8 cellular contexts compared by ENCODE assay signal in the genomic region with DNA sequence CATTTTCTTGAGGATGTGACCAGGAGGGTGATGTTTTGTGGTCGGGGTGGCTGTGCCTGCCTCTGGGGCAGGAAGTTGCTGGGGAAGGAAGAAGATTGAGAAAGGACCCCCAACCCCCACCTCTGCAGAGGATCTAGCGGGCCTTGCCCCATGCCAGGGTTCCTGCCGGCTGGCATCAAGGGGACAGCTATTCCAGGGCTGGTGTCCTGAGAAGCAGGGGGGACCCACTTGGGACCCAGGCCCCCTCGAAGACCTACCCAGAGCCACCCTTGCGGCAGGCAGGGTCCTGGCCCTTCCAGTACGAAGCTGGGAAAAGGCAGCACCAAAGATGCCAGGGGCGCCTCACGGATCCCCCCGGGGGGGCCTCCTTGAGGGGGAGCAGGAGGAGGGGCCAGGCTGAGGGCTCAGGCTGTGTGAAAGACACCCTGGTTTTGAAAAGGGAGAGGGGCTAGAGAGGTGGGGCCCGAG. TPM values are rescaled to one million over a fixed set of nuclear protein-coding genes. Genes with fewer than 3 reads are reported as not detected.
A peak's percentile ranks its signal among the peaks of the same experiment; 100 is the strongest.
DNase-seq lines count a peak whose midpoint lies in the region; ATAC-seq and TF ChIP-seq lines count a peak whose summit lies in the region.

No MANE protein-coding gene starts in this region.

- CTCF ChIA-PET in activated CD8-positive, alpha-beta T cell treated with anti-CD3 and anti-CD28 coated beads for 36 hours (lab: Charles Lee): interaction anchor here (1.4 to 1.7 kb wide), 3 partner anchors 11 to 44 kb away, joined by 3 to 5 read pairs (median 4); a partner anchor contains a TSS

- H3K4me1 ChIP-seq in hepatocyte (ENCODE audit: insufficient read depth) (peaks cover 62% of the 10 kb centered on the region), stomach (peaks cover 76 to 97% (median 94%) of the 10 kb centered on the region in 4 donors)

- TF ChIP-seq CTCF in activated CD8-positive, alpha-beta T cell treated with anti-CD3 and anti-CD28 coated beads for 36 hours (IDR thresholded peaks at IDR 0.05): no peak
- TF ChIP-seq CTCF in hepatocyte (IDR thresholded peaks at IDR 0.05; ENCODE audit: poor library complexity): no peak
- no peak for TF ChIP-seq CTCF in stomach (IDR thresholded peaks at IDR 0.05)

- intact Hi-C loops in activated CD8-positive, alpha-beta T cell treated with anti-CD3 and anti-CD28 coated beads for 36 hours (cut with micrococcal nuclease): no loop called here
- intact Hi-C loops in stomach (cut with DNase I; ENCODE audit: low total_unique reads): no loop called here

- POLR2A ChIA-PET in activated CD8-positive, alpha-beta T cell treated with anti-CD3 and anti-CD28 coated beads for 36 hours (lab: Charles Lee): interaction anchor here (0.7 to 3.4 kb wide), 9 partner anchors 10 to 146 kb away, joined by 3 to 18 read pairs (median 3); no protein-coding TSS in a partner anchor

- no peak for ATAC-seq in activated CD8-positive, alpha-beta T cell treated with anti-CD3 and anti-CD28 coated beads for 36 hours
- no peak for ATAC-seq in HG02938 (IDR thresholded peaks at IDR 0.05; ENCODE audit: unreplicated experiment)

- peaks cover 56% of the 10 kb centered on the region for H3K4me1 Mint-ChIP-seq in activated CD8-positive, alpha-beta T cell treated with anti-CD3 and anti-CD28 coated beads for 36 hours (ENCODE audit: low read depth)

- no peaks in the 10 kb centered on the region for H3K9me3 Mint-ChIP-seq in activated CD8-positive, alpha-beta T cell treated with anti-CD3 and anti-CD28 coated beads for 36 hours

- 97% methylated on average over 6 of the region's 10 CpGs for WGBS in hepatocyte (ENCODE audit: low lambda C conversion rate, missing lambda C conversion rate)
- WGBS in stomach, 5 donors: 67 to 87% (median 75%) methylated on average over 8 to 10 of the region's 10 CpGs

- H2AFZ ChIP-seq in hepatocyte: no peak overlapping the region

- H3K27me3 Mint-ChIP-seq in activated CD8-positive, alpha-beta T cell treated with anti-CD3 and anti-CD28 coated beads for 36 hours: no peaks in the 10 kb centered on the region

- no peaks in the 10 kb centered on the region for H3K27me3 ChIP-seq in hepatocyte
- H3K27me3 ChIP-seq in stomach: no peaks in the 10 kb centered on the region

- H3K79me2 ChIP-seq in hepatocyte: peaks cover 42% of the 10 kb centered on the region

- H3K27ac ChIP-seq in hepatocyte: peak overlapping the region; percentile 94
- H3K27ac ChIP-seq in stomach: peak overlapping the region; percentile 67 to 92 (median 83)

- H3K4me2 ChIP-seq in hepatocyte: peak overlapping the region; percentile 61

- H3K36me3 Mint-ChIP-seq in activated CD8-positive, alpha-beta T cell treated with anti-CD3 and anti-CD28 coated beads for 36 hours (ENCODE audit: low read depth): peaks cover 2% of the 10 kb centered on the region

- H3K36me3 ChIP-seq in hepatocyte (replicated peaks; ENCODE audit: insufficient read depth, low read depth) (no peaks in the 10 kb centered on the region), stomach (no peaks in the 10 kb centered on the region)

- H4K20me1 ChIP-seq in hepatocyte (ENCODE audit: insufficient read depth, poor library complexity, severe bottlenecking): no peaks in the 10 kb centered on the region

- DNase-seq in Kasumi-1 (lab: John Stamatoyannopoulos, UW): peak; percentile 29 to 53
- no peak for DNase-seq in activated CD8-positive, alpha-beta T cell treated with anti-CD3 and anti-CD28 coated beads for 36 hours
- DNase-seq in hepatocyte (ENCODE audit: low spot score): no peak
- no peak for DNase-seq in stomach
- DNase-seq in NCI-H2107 treated with DMSO at 0.1 percent for 48 hours (lab: John Stamatoyannopoulos, UW; ENCODE audit: unreplicated experiment): no peak
- DNase-seq in germinal center (ENCODE audit: low spot score): no peak
- DNase-seq in HCEC 1CT: no peak

- no peak for TF ChIP-seq POLR2A in stomach (IDR thresholded peaks at IDR 0.05)

- H3K4me3 Mint-ChIP-seq in activated CD8-positive, alpha-beta T cell treated with anti-CD3 and anti-CD28 coated beads for 36 hours: peak overlapping the region; percentile 78

- H3K9me3 ChIP-seq in hepatocyte (ENCODE audit: low read depth) (no peaks in the 10 kb centered on the region), stomach (no peaks in the 10 kb centered on the region)

- H3K9me2 ChIP-seq in hepatocyte (replicated peaks; ENCODE audit: insufficient read depth): no peaks in the 10 kb centered on the region

- TF ChIP-seq EP300 in stomach (IDR thresholded peaks at IDR 0.05): no peak

- H3K4me3 ChIP-seq in hepatocyte (no peak overlapping the region), stomach (peak overlapping the region; percentile 2 to 40 (median 28))

- H3K27ac Mint-ChIP-seq in activated CD8-positive, alpha-beta T cell treated with anti-CD3 and anti-CD28 coated beads for 36 hours: peak overlapping the region; percentile 84

RNA-seq across cellular contexts. Expression of a gene that starts 6.6 kb away (rescaled TPM):
- total RNA-seq in activated CD8-positive, alpha-beta T cell treated with anti-CD3 and anti-CD28 coated beads for 36 hours: 10 to 100 TPM; 54.8 to 59.0 TPM
- total RNA-seq in hepatocyte (15.0 and 25.7 TPM in 2 replicates), stomach (100 to 1,000 TPM in 2 of 5 donors, 10 to 100 TPM in 3; 31.8 to 151 (median 89.9) TPM)
- polyA plus RNA-seq in hepatocyte (24.3 and 29.6 TPM in 2 replicates), stomach (10 to 100 TPM in 2 of 3 donors, 1 to 10 TPM in 1; 9.0 to 26.7 (median 11.1) TPM)

RNA-seq across cellular contexts. Expression of a gene that starts 43.3 kb away (rescaled TPM):
- 10 to 100 TPM; 46.1 to 48.1 TPM for total RNA-seq in activated CD8-positive, alpha-beta T cell treated with anti-CD3 and anti-CD28 coated beads for 36 hours
- 38.2 and 42.7 TPM in 2 replicates for total RNA-seq in hepatocyte
- polyA plus RNA-seq in hepatocyte: 43.0 and 50.8 TPM in 2 replicates
- 100 to 1,000 TPM in 2 of 5 donors, 10 to 100 TPM in 3; 18.7 to 194 (median 59.6) TPM for total RNA-seq in stomach
- polyA plus RNA-seq in stomach: 10 to 100 TPM; 36.1 to 42.5 (median 37.6) TPM

RNA-seq across cellular contexts. Expression of a gene that starts 44.2 kb away (rescaled TPM):
- total RNA-seq in activated CD8-positive, alpha-beta T cell treated with anti-CD3 and anti-CD28 coated beads for 36 hours: 100 to 1,000 TPM; 149 to 154 TPM
- 143 and 179 TPM in 2 replicates for total RNA-seq in hepatocyte
- 174 and 208 TPM in 2 replicates for polyA plus RNA-seq in hepatocyte
- 1,000 to 10,000 TPM in 1 of 5 donors, 100 to 1,000 TPM in 4; 162 to 1,174 (median 290) TPM for total RNA-seq in stomach
- 100 to 1,000 TPM; 103 to 197 (median 127) TPM for polyA plus RNA-seq in stomach

Comparison
In these comparisons a context has a peak if more than half of its experiments do, and no peak if none do; other contexts are left out.
1. DNase-seq: peak in Kasumi-1 (2 of 2); none in activated CD8-positive, alpha-beta T cell treated with anti-CD3 and anti-CD28 coated beads for 36 hours (single experiment), hepatocyte (single experiment), stomach (single experiment), NCI-H2107 treated with DMSO at 0.1 percent for 48 hours (single experiment), germinal center (single experiment) and HCEC 1CT (single experiment).